In the genomic region with DNA sequence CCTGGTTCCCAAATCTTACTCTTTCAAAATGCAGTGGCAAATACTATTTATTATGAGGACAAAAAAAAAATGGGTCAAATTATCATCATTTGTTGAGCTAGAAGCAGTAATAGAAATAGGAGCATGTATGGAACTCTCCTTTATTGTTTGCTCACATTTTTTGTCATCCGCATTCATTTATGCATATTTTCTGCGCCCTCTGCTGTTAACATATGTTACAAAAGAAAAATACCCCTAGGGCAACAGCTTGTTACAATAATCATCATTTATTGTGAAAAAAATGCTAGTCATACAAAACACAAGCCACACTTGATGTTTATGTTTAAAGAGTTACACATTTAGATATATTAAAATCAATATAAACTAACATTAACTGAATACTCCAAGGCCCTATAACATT, we compare ENCODE assay signal across 23 cellular contexts.
DNase-seq lines count a peak whose midpoint lies in the region; ATAC-seq and TF ChIP-seq lines count a peak whose summit lies in the region.
"Had no signal": no experiment of that assay in that cellular context is flagged by ENCODE, and none has a peak within 500 bp of the region (broad histone marks: within the 10 kb centered on the region; RNA-seq: fewer than 3 reads in every experiment).

No MANE protein-coding gene starts in this region.

- H3K36me3 ChIP-seq in OCI-LY7 (ENCODE audit: insufficient read depth, low read length) (no peaks in the 10 kb centered on the region), tibial artery (no peaks in the 10 kb centered on the region)
- H3K36me3 ChIP-seq: breast epithelium, sigmoid colon, stomach, uterus had no signal

- H3K27me3 Mint-ChIP-seq in activated T-helper 2 cell treated with anti-CD3 and anti-CD28 coated beads, Interferon-gamma antibody, Interleukin-2, Interleukin-4, amounts not matched to agents 10 μg/mL and 5 μg/mL and 100 μg/mL, durations not matched to agents 14 hours and 24 hours and 36 hours (ENCODE audit: low read depth): no peaks in the 10 kb centered on the region
- H3K27me3 Mint-ChIP-seq: activated B cell treated with CpG ODN at 0.5 μM for 24 hours; activated naive CD8-positive, alpha-beta T cell treated with anti-CD3 and anti-CD28 coated beads, Interleukin-2, amount 10 ng/mL, durations not matched to agents 7 days and 5 days; dendritic cell treated with granulocyte-macrophage colony-stimulating factor and Interleukin-4, amounts not matched to agents 40 ng/mL and 50 ng/mL, for 4 days had no signal

- intact Hi-C loops in OCI-LY7 (cut with micrococcal nuclease; ENCODE audit: unreplicated experiment) (no loop called here), tibial artery (cut with DNase I; ENCODE audit: low total_unique reads) (no loop called here)
- intact Hi-C loops in activated T-helper 2 cell treated with anti-CD3 and anti-CD28 coated beads, Interferon-gamma antibody, Interleukin-2, Interleukin-4, amounts not matched to agents 10 μg/mL and 5 μg/mL and 100 μg/mL, durations not matched to agents 14 hours and 24 hours and 36 hours (cut with micrococcal nuclease): no loop called here

- DNase-seq in NCI-H82 (lab: John Stamatoyannopoulos, UW): peak; percentile 10
- DNase-seq in NCI-H82 treated with DMSO at 0.1 percent for 48 hours (lab: John Stamatoyannopoulos, UW; ENCODE audit: unreplicated experiment): no peak
- DNase-seq in OCI-LY7 (ENCODE audit: low spot score): peak; percentile 21
- DNase-seq in retinal pigment epithelial cell (ENCODE audit: low read depth): no peak
- no peak for DNase-seq in tibial artery
- no peak for DNase-seq in activated T-helper 2 cell treated with anti-CD3 and anti-CD28 coated beads, Interferon-gamma antibody, Interleukin-2, Interleukin-4, amounts not matched to agents 10 μg/mL and 5 μg/mL and 100 μg/mL, durations not matched to agents 14 hours and 24 hours and 36 hours (ENCODE audit: low spot score)
- DNase-seq: activated B cell treated with CpG ODN at 0.5 μM for 24 hours; activated CD8-positive, alpha-beta T cell treated with anti-CD3 and anti-CD28 coated beads, Interleukin-2, amount 10 ng/mL, durations not matched to agents 7 days and 5 days; activated naive CD8-positive, alpha-beta T cell treated with anti-CD3 and anti-CD28 coated beads, Interleukin-2, amount 10 ng/mL, durations not matched to agents 7 days and 5 days; activated T-cell treated with anti-CD3 and anti-CD28 coated beads, Interleukin-2, amount 50 U/mL, for 48 hours; IMR-90; left ventricle myocardium superior; NCI-H524 treated with DMSO at 0.1 percent for 48 hours; Right ventricle myocardium superior; sigmoid colon; stimulated activated CD4-positive, alpha-beta T cell treated with anti-CD3 and anti-CD28 coated beads, Interleukin-2, amount 100 ng/mL, for 24 hours; stomach; T-helper 2 cell; uterus had no signal

- H3K9me3 ChIP-seq in OCI-LY7 (ENCODE audit: low read length) (no peaks in the 10 kb centered on the region), tibial artery (peaks cover 0 to 5% (median 0%) of the 10 kb centered on the region in 3 donors)
- H3K9me3 ChIP-seq: breast epithelium, sigmoid colon, stomach, uterus had no signal

- H3K27ac Mint-ChIP-seq in activated T-helper 2 cell treated with anti-CD3 and anti-CD28 coated beads, Interferon-gamma antibody, Interleukin-2, Interleukin-4, amounts not matched to agents 10 μg/mL and 5 μg/mL and 100 μg/mL, durations not matched to agents 14 hours and 24 hours and 36 hours: no peak overlapping the region
- H3K27ac Mint-ChIP-seq: activated B cell treated with CpG ODN at 0.5 μM for 24 hours; activated CD8-positive, alpha-beta T cell treated with anti-CD3 and anti-CD28 coated beads, Interleukin-2, amount 10 ng/mL, durations not matched to agents 7 days and 5 days; activated naive CD8-positive, alpha-beta T cell treated with anti-CD3 and anti-CD28 coated beads, Interleukin-2, amount 10 ng/mL, durations not matched to agents 7 days and 5 days; dendritic cell treated with granulocyte-macrophage colony-stimulating factor and Interleukin-4, amounts not matched to agents 40 ng/mL and 50 ng/mL, for 4 days had no signal

- H3K27ac ChIP-seq in OCI-LY7 (ENCODE audit: low read depth, low read length, poor library complexity, severe bottlenecking): no peak overlapping the region
- H3K27ac ChIP-seq in tibial artery: no peak overlapping the region
- H3K27ac ChIP-seq: breast epithelium, sigmoid colon, stomach, uterus had no signal

- no peak overlapping the region for H2AFZ ChIP-seq in OCI-LY7 (ENCODE audit: low read length)

- TF ChIP-seq CTCF in OCI-LY7 (conservative IDR thresholded peaks at IDR 0.05; ENCODE audit: low read length): peak; percentile 64
- TF ChIP-seq CTCF in retinal pigment epithelial cell (conservative IDR thresholded peaks at IDR 0.05; ENCODE audit: low read depth, low read length): peak; percentile 21
- TF ChIP-seq CTCF in tibial artery (IDR thresholded peaks at IDR 0.05): no peak

- POLR2A ChIA-PET in OCI-LY7 (lab: Charles Lee): no interaction called here

- ATAC-seq in HG03521 (IDR thresholded peaks at IDR 0.05; ENCODE audit: unreplicated experiment): no peak
- ATAC-seq: activated CD8-positive, alpha-beta T cell treated with anti-CD3 and anti-CD28 coated beads, Interleukin-2, amount 10 ng/mL, durations not matched to agents 7 days and 5 days; left ventricle myocardium superior had no signal

- no peak for TF ChIP-seq EP300 in Ishikawa (IDR thresholded peaks at IDR 0.05; ENCODE audit: borderline replicate concordance)

- H3K36me3 Mint-ChIP-seq in activated T-helper 2 cell treated with anti-CD3 and anti-CD28 coated beads, Interferon-gamma antibody, Interleukin-2, Interleukin-4, amounts not matched to agents 10 μg/mL and 5 μg/mL and 100 μg/mL, durations not matched to agents 14 hours and 24 hours and 36 hours (ENCODE audit: low read depth): no peaks in the 10 kb centered on the region
- H3K36me3 Mint-ChIP-seq: activated naive CD8-positive, alpha-beta T cell treated with anti-CD3 and anti-CD28 coated beads, Interleukin-2, amount 10 ng/mL, durations not matched to agents 7 days and 5 days had no signal

- H3K4me3 Mint-ChIP-seq in activated T-helper 2 cell treated with anti-CD3 and anti-CD28 coated beads, Interferon-gamma antibody, Interleukin-2, Interleukin-4, amounts not matched to agents 10 μg/mL and 5 μg/mL and 100 μg/mL, durations not matched to agents 14 hours and 24 hours and 36 hours (ENCODE audit: low read depth): no peak overlapping the region
- H3K4me3 Mint-ChIP-seq: activated B cell treated with CpG ODN at 0.5 μM for 24 hours; activated CD8-positive, alpha-beta T cell treated with anti-CD3 and anti-CD28 coated beads, Interleukin-2, amount 10 ng/mL, durations not matched to agents 7 days and 5 days; activated naive CD8-positive, alpha-beta T cell treated with anti-CD3 and anti-CD28 coated beads, Interleukin-2, amount 10 ng/mL, durations not matched to agents 7 days and 5 days; dendritic cell treated with granulocyte-macrophage colony-stimulating factor and Interleukin-4, amounts not matched to agents 40 ng/mL and 50 ng/mL, for 4 days had no signal

- H3K9me3 Mint-ChIP-seq in activated T-helper 2 cell treated with anti-CD3 and anti-CD28 coated beads, Interferon-gamma antibody, Interleukin-2, Interleukin-4, amounts not matched to agents 10 μg/mL and 5 μg/mL and 100 μg/mL, durations not matched to agents 14 hours and 24 hours and 36 hours: peaks cover 28% of the 10 kb centered on the region
- H3K9me3 Mint-ChIP-seq: activated B cell treated with CpG ODN at 0.5 μM for 24 hours; dendritic cell treated with granulocyte-macrophage colony-stimulating factor and Interleukin-4, amounts not matched to agents 40 ng/mL and 50 ng/mL, for 4 days had no signal

- no TSS peak for BruUV-seq in OCI-LY7 (replicated peaks; lab: Mats Ljungman, UMichigan)

- H3K79me2 ChIP-seq in OCI-LY7 (ENCODE audit: insufficient read depth, low read depth, low read length): no peaks in the 10 kb centered on the region

- H4K20me1 ChIP-seq in OCI-LY7 (ENCODE audit: insufficient read depth, low read length): no peaks in the 10 kb centered on the region

- CTCF ChIA-PET in OCI-LY7 (lab: Charles Lee; ENCODE audit: unreplicated experiment): no interaction called here

- no peaks in the 10 kb centered on the region for H3K27me3 ChIP-seq in tibial artery
- H3K27me3 ChIP-seq: breast epithelium, sigmoid colon, stomach, uterus had no signal

- no peak overlapping the region for H3K4me2 ChIP-seq in OCI-LY7 (ENCODE audit: low read length)

- H3K9me2 ChIP-seq in OCI-LY7 (ENCODE audit: insufficient read depth, low read length): no peaks in the 10 kb centered on the region

- TF ChIP-seq RAD21 in Ishikawa (IDR thresholded peaks at IDR 0.05; ENCODE audit: low read depth): peak; percentile 19; the same call in 1 of the 2 replicates

- H3K4me1 Mint-ChIP-seq in activated T-helper 2 cell treated with anti-CD3 and anti-CD28 coated beads, Interferon-gamma antibody, Interleukin-2, Interleukin-4, amounts not matched to agents 10 μg/mL and 5 μg/mL and 100 μg/mL, durations not matched to agents 14 hours and 24 hours and 36 hours (ENCODE audit: low read depth): no peaks in the 10 kb centered on the region
- H3K4me1 Mint-ChIP-seq: activated B cell treated with CpG ODN at 0.5 μM for 24 hours; activated naive CD8-positive, alpha-beta T cell treated with anti-CD3 and anti-CD28 coated beads, Interleukin-2, amount 10 ng/mL, durations not matched to agents 7 days and 5 days had no signal

- no peak overlapping the region for H3K4me3 ChIP-seq in OCI-LY7 (ENCODE audit: low read depth, low read length, poor library complexity, severe bottlenecking)
- no peak overlapping the region for H3K4me3 ChIP-seq in retinal pigment epithelial cell (ENCODE audit: low read length)
- no peak overlapping the region for H3K4me3 ChIP-seq in tibial artery
- H3K4me3 ChIP-seq: breast epithelium, sigmoid colon, stomach, uterus had no signal

- H3K4me1 ChIP-seq in OCI-LY7 (ENCODE audit: insufficient read depth, low read length, poor library complexity, severe bottlenecking): no peaks in the 10 kb centered on the region
- no peaks in the 10 kb centered on the region for H3K4me1 ChIP-seq in tibial artery
- H3K4me1 ChIP-seq: breast epithelium, sigmoid colon, stomach, uterus had no signal

TF ChIP-seq in Ishikawa, 13 proteins besides CTCF, POLR2A, EP300 and RAD21:
- TF ChIP-seq YY1 (IDR thresholded peaks at IDR 0.05; ENCODE audit: low read depth) (no peak), FOXM1 (IDR thresholded peaks at IDR 0.05; ENCODE audit: borderline replicate concordance, low read depth) (no peak), TAF1 (IDR thresholded peaks at IDR 0.05; ENCODE audit: low read depth) (no peak), CEBPB (IDR thresholded peaks at IDR 0.05) (no peak), TCF12 (IDR thresholded peaks at IDR 0.05; ENCODE audit: low read depth) (no peak)
- TF ChIP-seq, protein P1, sequence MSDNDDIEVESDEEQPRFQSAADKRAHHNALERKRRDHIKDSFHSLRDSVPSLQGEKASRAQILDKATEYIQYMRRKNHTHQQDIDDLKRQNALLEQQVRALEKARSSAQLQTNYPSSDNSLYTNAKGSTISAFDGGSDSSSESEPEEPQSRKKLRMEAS (IDR thresholded peaks at IDR 0.05): no peak

Comparison
In these comparisons a context has a peak if more than half of its experiments do, and no peak if none do; other contexts are left out.
1. DNase-seq: peak in NCI-H82 (single experiment) and OCI-LY7 (single experiment); none in NCI-H82 treated with DMSO at 0.1 percent for 48 hours (single experiment), retinal pigment epithelial cell (single experiment), tibial artery (0 of 2) and activated T-helper 2 cell treated with anti-CD3 and anti-CD28 coated beads, Interferon-gamma antibody, Interleukin-2, Interleukin-4, amounts not matched to agents 10 μg/mL and 5 μg/mL and 100 μg/mL, durations not matched to agents 14 hours and 24 hours and 36 hours (single experiment).
2. CTCF ChIP-seq: peak in OCI-LY7 (single experiment) and retinal pigment epithelial cell (single experiment); none in tibial artery (0 of 2).